ENCODE assay signal across 8 cellular contexts in the genomic region with DNA sequence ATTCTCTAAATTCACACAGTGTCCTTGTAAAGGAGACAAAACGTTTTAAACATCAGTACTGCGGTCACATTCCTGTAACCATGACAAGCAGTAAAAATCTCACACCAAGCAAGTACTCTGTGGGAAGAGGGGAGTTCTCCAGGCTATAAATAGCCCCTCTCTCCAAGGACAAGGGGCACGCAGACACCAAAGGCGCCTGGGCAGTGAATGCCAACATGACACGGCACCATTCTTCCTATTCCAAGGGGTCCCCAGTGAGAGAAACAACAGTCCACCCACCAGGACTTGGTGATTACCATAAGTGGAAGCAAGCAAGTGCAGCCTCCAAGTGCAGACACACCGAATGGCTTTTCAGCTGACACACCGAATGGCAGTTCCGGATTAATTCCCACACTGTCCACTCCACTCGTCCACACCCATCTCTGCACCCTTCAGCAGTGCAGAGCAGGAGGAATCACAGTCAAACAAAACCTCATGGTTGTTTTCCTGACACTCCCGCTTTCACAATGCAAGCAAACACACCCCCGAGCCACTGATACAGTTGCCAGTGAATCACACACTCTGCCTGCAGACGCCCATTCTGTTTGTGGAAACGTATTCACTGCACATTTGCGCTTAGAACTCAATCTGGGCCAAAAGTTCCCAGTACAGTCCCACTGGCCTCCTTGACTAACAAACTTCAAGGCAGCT. TPM values are rescaled to one million over a fixed set of nuclear protein-coding genes. Genes with fewer than 3 reads are reported as not detected.
DNase-seq lines count a peak whose midpoint lies in the region; ATAC-seq, FAIRE-seq and TF ChIP-seq lines count a peak whose summit lies in the region.

No MANE protein-coding gene starts in this region.

- H3K27me3 ChIP-seq in RWPE2 (ENCODE audit: insufficient read depth, poor library complexity, severe bottlenecking), result no peaks in the 10 kb centered on the region
- no peaks in the 10 kb centered on the region for H3K27me3 ChIP-seq in dorsolateral prefrontal cortex
- no peaks in the 10 kb centered on the region for H3K27me3 ChIP-seq in thyroid gland

- FAIRE-seq in H54 (lab: Jason Lieb, UNC), result no peak
- FAIRE-seq in D721Med (lab: Jason Lieb, UNC), result no peak

- WGBS in thyroid gland, 2 donors, result 40 to 50% methylated on average over 14 of the region's 14 CpGs

- intact Hi-C loops in dorsolateral prefrontal cortex (cut with DNase I) (loop anchor here (5.0 to 10.0 kb wide), 6 partner anchors 54 to 527 kb away; a partner anchor contains a TSS), thyroid gland (cut with DNase I) (loop anchor here (5.0 kb wide), 1 partner anchor 69 kb away; a partner anchor contains a TSS)

- H3K9me3 Mint-ChIP-seq in memory B cell, result no peaks in the 10 kb centered on the region

- peaks cover 20% of the 10 kb centered on the region for H3K36me3 ChIP-seq in RWPE2 (ENCODE audit: low read depth)
- no peaks in the 10 kb centered on the region for H3K36me3 ChIP-seq in thyroid gland

- DNase-seq in H54 (ENCODE audit: insufficient read length, low spot score), result peak; percentile 90
- DNase-seq in RWPE2 (ENCODE audit: low spot score), result peak; percentile 75
- peak in 2 of 10 donors; percentile 38 to 39 for DNase-seq in dorsolateral prefrontal cortex
- DNase-seq in memory B cell (ENCODE audit: low spot score in 2 of 2), result no peak
- DNase-seq in thyroid gland, result peak in 1 of 2 donors; percentile 16
- DNase-seq in D721Med (ENCODE audit: insufficient read length, low spot score), result no peak
- no peak for DNase-seq in NCI-H2029 (lab: John Stamatoyannopoulos, UW)

- no peak for TF ChIP-seq POLR2A in H54 (IDR thresholded peaks at IDR 0.05; ENCODE audit: low read depth, low read length)
- TF ChIP-seq POLR2A in thyroid gland (IDR thresholded peaks at IDR 0.05), result no peak

- H3K27me3 Mint-ChIP-seq in memory B cell, result no peaks in the 10 kb centered on the region

- H3K4me3 ChIP-seq in RWPE2 (ENCODE audit: severe bottlenecking), result peak overlapping the region; percentile 89
- H3K4me3 ChIP-seq in dorsolateral prefrontal cortex, result peak overlapping the region; percentile 59 to 96 (median 85)
- peak overlapping the region in 1 of 3 donors; percentile 78 for H3K4me3 ChIP-seq in thyroid gland (replicated peaks in 1 of 3)

- peak overlapping the region; percentile 89 for H3K4me3 Mint-ChIP-seq in memory B cell

- no peak overlapping the region for H3K27ac Mint-ChIP-seq in memory B cell

- H3K36me3 Mint-ChIP-seq in memory B cell, result no peaks in the 10 kb centered on the region

- ATAC-seq in RWPE2 (ENCODE audit: low read depth), result peak; percentile 41
- ATAC-seq in memory B cell (ENCODE audit: low read depth), result no peak
- ATAC-seq in HG03108 (IDR thresholded peaks at IDR 0.05; ENCODE audit: unreplicated experiment), result no peak

- H3K4me1 ChIP-seq in RWPE2 (ENCODE audit: insufficient read depth, poor library complexity, severe bottlenecking) (peaks cover 57% of the 10 kb centered on the region), thyroid gland (peaks cover 58 to 68% of the 10 kb centered on the region in 2 donors)

- TF ChIP-seq CTCF in RWPE2 (IDR thresholded peaks at IDR 0.05; ENCODE audit: poor library complexity, severe bottlenecking), result no peak
- no peak for TF ChIP-seq CTCF in dorsolateral prefrontal cortex (IDR thresholded peaks at IDR 0.05 in 54 of 56, conservative IDR thresholded peaks at IDR 0.05 in 2 of 56; ENCODE audit: low read depth in 1 of 56, partially characterized antibody in 56 of 56)
- no peak for TF ChIP-seq CTCF in thyroid gland (IDR thresholded peaks at IDR 0.05)
- no peak for TF ChIP-seq CTCF in D721Med (IDR thresholded peaks at IDR 0.05; ENCODE audit: insufficient read depth, missing control alignments)

- H3K9me3 ChIP-seq in RWPE2 (ENCODE audit: severe bottlenecking) (no peaks in the 10 kb centered on the region), thyroid gland (no peaks in the 10 kb centered on the region)

- peaks cover 41% of the 10 kb centered on the region for H3K4me1 Mint-ChIP-seq in memory B cell

- H3K27ac ChIP-seq in RWPE2 (ENCODE audit: poor library complexity, severe bottlenecking) (peak overlapping the region; percentile 93), dorsolateral prefrontal cortex (peak overlapping the region in 50 of 59 donors; percentile 14 to 94 (median 82)), thyroid gland (peak overlapping the region; percentile 14 to 95 (median 42))

RNA-seq across cellular contexts. Expression of a gene that starts 1.8 kb away (rescaled TPM):
- total RNA-seq in dorsolateral prefrontal cortex, result 100 to 1,000 TPM in 67 of 120 experiments, 10 to 100 TPM in 53; 59.2 to 243 (median 103) TPM
- total RNA-seq in thyroid gland, result 100 to 1,000 TPM; 256 to 374 (median 309) TPM

RNA-seq across cellular contexts. Expression of a gene that starts 49.0 kb away (rescaled TPM):
- 100 to 1,000 TPM in 1 of 120 experiments, 10 to 100 TPM in 116, 1 to 10 TPM in 3; 8.2 to 105 (median 26.7) TPM for total RNA-seq in dorsolateral prefrontal cortex
- total RNA-seq in thyroid gland, result 10 to 100 TPM; 18.4 to 79.4 (median 27.5) TPM

RNA-seq across cellular contexts. Expression of a gene that starts 53.9 kb away (rescaled TPM):
- total RNA-seq in dorsolateral prefrontal cortex (100 to 1,000 TPM in 16 of 120 experiments, 10 to 100 TPM in 104; 44.1 to 127 (median 83.9) TPM), thyroid gland (100 to 1,000 TPM in 1 of 4 donors, 10 to 100 TPM in 3; 65.7 to 127 (median 87.8) TPM)

Comparison
In these comparisons a context has a peak if more than half of its experiments do, and no peak if none do; other contexts are left out.
1. DNase-seq: peak in H54 (single experiment) and RWPE2 (single experiment); none in memory B cell (0 of 2), D721Med (single experiment) and NCI-H2029 (single experiment).
2. H3K27ac ChIP-seq: peak in every context shown above with its lines; median percentile 93 in RWPE2; 82 in dorsolateral prefrontal cortex; 42 in thyroid gland.